ENCODE assay signal across 29 cellular contexts in the genomic region with DNA sequence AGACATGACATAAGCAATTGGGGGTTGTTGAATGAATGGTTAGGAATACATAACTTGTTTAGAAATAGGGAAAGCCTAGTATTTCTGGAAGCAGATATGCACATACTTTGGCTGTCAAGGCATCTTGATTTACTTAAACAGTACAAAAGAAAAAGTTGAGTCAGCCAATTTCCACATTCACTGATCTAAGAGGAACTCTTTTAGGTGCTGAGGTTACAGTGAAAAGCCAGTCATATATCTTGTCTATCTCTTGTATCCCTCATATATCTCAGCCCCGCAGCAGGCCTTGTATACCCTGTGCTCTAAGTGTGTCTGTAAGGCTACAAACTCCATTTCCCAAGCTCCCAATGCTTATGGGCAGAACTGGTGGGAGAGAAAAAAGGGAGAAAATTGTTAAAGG. TPM values are rescaled to one million over a fixed set of nuclear protein-coding genes. Genes with fewer than 3 reads are reported as not detected.
"Had no signal": no experiment of that assay in that cellular context is flagged by ENCODE, and none has a peak within 500 bp of the region (broad histone marks: within the 10 kb centered on the region; RNA-seq: fewer than 3 reads in every experiment).

No MANE protein-coding gene starts in this region.

- FAIRE-seq: endometrium, kidney had no signal

- H3K36me3 ChIP-seq: neural progenitor cell, uterus had no signal

- DNase-seq: effector memory CD8-positive, alpha-beta T cell; erythroblast; esophagus squamous epithelium; gastrocnemius medialis; head of caudate nucleus; kidney; mesenchymal stem cell; mucosa of descending colon; naive B cell; stimulated activated CD4-positive, alpha-beta T cell treated with anti-CD3 and anti-CD28 coated beads, Interleukin-12 subunit alpha, Interleukin-12 subunit beta, amount 100 ng/mL, for 4 hours; stimulated activated CD4-positive, alpha-beta T cell treated with anti-CD3 and anti-CD28 coated beads, Interleukin-1b, Interleukin-23, amount 100 ng/mL, for 48 hours; stimulated activated CD4-positive, alpha-beta T cell treated with anti-CD3 and anti-CD28 coated beads, Interleukin-4, amount 100 ng/mL, for 1 hour; stimulated activated CD8-positive, alpha-beta memory T cell treated with anti-CD3 and anti-CD28 coated beads, Interleukin-4, amount 100 ng/mL, for 48 hours; stimulated activated naive CD4-positive, alpha-beta T cell; stimulated activated naive CD8-positive, alpha-beta T cell treated with anti-CD3 and anti-CD28 coated beads, Interleukin-15, amount 100 ng/mL, for 72 hours; transverse colon; upper lobe of right lung; uterus had no signal

- H3K4me2 ChIP-seq: neural progenitor cell, smooth muscle cell had no signal

- H3K27ac Mint-ChIP-seq: effector memory CD8-positive, alpha-beta T cell; mesothelial cell of epicardium; nephron; neural progenitor cell; progenitor cell of endocrine pancreas; stimulated activated naive CD8-positive, alpha-beta T cell treated with anti-CD3 and anti-CD28 coated beads, Interleukin-15, amount 100 ng/mL, for 72 hours had no signal

- H3K79me2 ChIP-seq: parathyroid adenoma had no signal

- H3K27ac ChIP-seq: coronary artery, esophagus squamous epithelium, gastrocnemius medialis, neural progenitor cell, parathyroid adenoma, suprapubic skin, transverse colon, upper lobe of right lung, uterus had no signal

- H3K27me3 Mint-ChIP-seq: effector memory CD8-positive, alpha-beta T cell; naive B cell; progenitor cell of endocrine pancreas had no signal

- H3K9me3 Mint-ChIP-seq: effector memory CD8-positive, alpha-beta T cell; naive B cell; nephron; neural progenitor cell; stimulated activated naive CD8-positive, alpha-beta T cell treated with anti-CD3 and anti-CD28 coated beads, Interleukin-15, amount 100 ng/mL, for 72 hours had no signal

- H2AFZ ChIP-seq: neural progenitor cell, parathyroid adenoma had no signal

- H3K27me3 ChIP-seq: esophagus squamous epithelium, gastrocnemius medialis, neural progenitor cell, suprapubic skin, transverse colon, upper lobe of right lung, uterus had no signal

- H3K9ac ChIP-seq: neural progenitor cell, parathyroid adenoma had no signal

- H3K4me3 ChIP-seq: coronary artery, esophagus squamous epithelium, gastrocnemius medialis, mucosa of descending colon, neural progenitor cell, smooth muscle cell, suprapubic skin, transverse colon, upper lobe of right lung, uterus had no signal

- H3K4me1 ChIP-seq: esophagus squamous epithelium, gastrocnemius medialis, neural progenitor cell, parathyroid adenoma, suprapubic skin, transverse colon, upper lobe of right lung, uterus had no signal

- ATAC-seq: effector memory CD8-positive, alpha-beta T cell; gastrocnemius medialis; left lobe of liver; mucosa of descending colon; sciatic nerve; stimulated activated naive CD8-positive, alpha-beta T cell treated with anti-CD3 and anti-CD28 coated beads, Interleukin-15, amount 100 ng/mL, for 72 hours; upper lobe of right lung had no signal

- H3K4me3 Mint-ChIP-seq: effector memory CD8-positive, alpha-beta T cell; mesothelial cell of epicardium; naive B cell; nephron; neural progenitor cell; stimulated activated naive CD8-positive, alpha-beta T cell treated with anti-CD3 and anti-CD28 coated beads, Interleukin-15, amount 100 ng/mL, for 72 hours had no signal

- H3K4me1 Mint-ChIP-seq: mesothelial cell of epicardium; nephron; neural progenitor cell; stimulated activated naive CD8-positive, alpha-beta T cell treated with anti-CD3 and anti-CD28 coated beads, Interleukin-15, amount 100 ng/mL, for 72 hours had no signal

- H3K9me3 ChIP-seq: esophagus squamous epithelium, gastrocnemius medialis, mucosa of descending colon, suprapubic skin, transverse colon, upper lobe of right lung, uterus had no signal

RNA-seq across cellular contexts. Expression of a gene that starts 18.6 kb away (rescaled TPM):
- total RNA-seq: mesothelial cell of epicardium, smooth muscle cell had no signal
